ENCODE assay signal across 9 cellular contexts in genomic region chr10:72259491-72260214, GRCh38. TPM values are rescaled to one million over a fixed set of nuclear protein-coding genes. Genes with fewer than 3 reads are reported as not detected.
A peak's percentile ranks its signal among the peaks of the same experiment; 100 is the strongest.
DNase-seq lines count a peak whose midpoint lies in the region; ATAC-seq, FAIRE-seq and TF ChIP-seq lines count a peak whose summit lies in the region.
"Had no signal": no experiment of that assay in that cellular context is flagged by ENCODE, and none has a peak within 500 bp of the region (broad histone marks: within the 10 kb centered on the region; RNA-seq: fewer than 3 reads in every experiment).

No MANE protein-coding gene starts in this region.

- H3K4me3 Mint-ChIP-seq in activated naive CD8-positive, alpha-beta T cell treated with anti-CD3 and anti-CD28 coated beads for 36 hours = peak overlapping the region; percentile 83

- dilution Hi-C loops in keratinocyte (cut with MboI; ENCODE audit: extremely low pct_ligation_motif_present, low sequenced_read_pairs) = no loop called here

- peak overlapping the region; percentile 73 for H3K9ac ChIP-seq in keratinocyte (ENCODE audit: control insufficient read depth, extremely low read depth, insufficient read depth, low read length)

- peaks cover 1% of the 10 kb centered on the region for H3K9me3 Mint-ChIP-seq in activated naive CD8-positive, alpha-beta T cell treated with anti-CD3 and anti-CD28 coated beads for 36 hours

- H3K4me1 Mint-ChIP-seq in activated naive CD8-positive, alpha-beta T cell treated with anti-CD3 and anti-CD28 coated beads for 36 hours = peaks cover 68% of the 10 kb centered on the region

- no peak for FAIRE-seq in keratinocyte (lab: Jason Lieb, UNC)
- FAIRE-seq: colon had no signal

- no peaks in the 10 kb centered on the region for H4K20me1 ChIP-seq in keratinocyte (ENCODE audit: control insufficient read depth, extremely low read depth, insufficient read depth, low read length)

- TF ChIP-seq CTCF in heart right ventricle (IDR thresholded peaks at IDR 0.05) (peak in 1 of 9 donors; percentile 15), keratinocyte (optimal IDR thresholded peaks at IDR 0.05 in 1 of 3, IDR thresholded peaks at IDR 0.05 in 1 of 3, conservative IDR thresholded peaks at IDR 0.05 in 1 of 3; ENCODE audit: extremely low read depth in 1 of 3, insufficient read depth in 2 of 3, low read length in 3 of 3) (peak in 1 of 3 experiments; percentile 14)

- peak overlapping the region; percentile 34 for H3K4me2 ChIP-seq in keratinocyte (ENCODE audit: control insufficient read depth, extremely low read depth, insufficient read depth, low read depth, low read length)

- H3K4me3 ChIP-seq in heart right ventricle (no peak overlapping the region), keratinocyte (ENCODE audit: control insufficient read depth in 2 of 3, extremely low read depth in 1 of 3, insufficient read depth in 2 of 3, low read depth in 1 of 3, low read length in 3 of 3) (peak overlapping the region in 1 of 3 experiments; percentile 0), aorta (ENCODE audit: low read length in 2 of 2) (no peak overlapping the region)

- H3K4me1 ChIP-seq in heart right ventricle (peaks cover 28 to 88% (median 69%) of the 10 kb centered on the region in 9 donors), keratinocyte (ENCODE audit: control insufficient read depth, extremely low read depth, insufficient read depth, low read length) (peaks cover 59% of the 10 kb centered on the region), aorta (ENCODE audit: control insufficient read depth in 1 of 2, insufficient read depth in 2 of 2, low read length in 2 of 2) (peaks cover 3 to 4% of the 10 kb centered on the region in 2 donors)

- no peaks in the 10 kb centered on the region for H3K36me3 Mint-ChIP-seq in activated naive CD8-positive, alpha-beta T cell treated with anti-CD3 and anti-CD28 coated beads for 36 hours

- 17 to 24% methylated on average over 4 of the region's 4 CpGs for WGBS in heart right ventricle, 2 donors
- 25% methylated on average over 4 of the region's 4 CpGs for WGBS in aorta, 2 donors

- H3K9me3 ChIP-seq in heart right ventricle (no peaks in the 10 kb centered on the region), keratinocyte (ENCODE audit: control insufficient read depth, low read depth, low read length) (no peaks in the 10 kb centered on the region), aorta (ENCODE audit: control insufficient read depth, low read length) (no peaks in the 10 kb centered on the region)

- no peaks in the 10 kb centered on the region for H3K27me3 Mint-ChIP-seq in activated naive CD8-positive, alpha-beta T cell treated with anti-CD3 and anti-CD28 coated beads for 36 hours

- no peak overlapping the region for H2AFZ ChIP-seq in keratinocyte (ENCODE audit: control insufficient read depth, low read length)

- H3K27ac Mint-ChIP-seq in activated naive CD8-positive, alpha-beta T cell treated with anti-CD3 and anti-CD28 coated beads for 36 hours = peak overlapping the region; percentile 99

- H3K79me2 ChIP-seq in keratinocyte (ENCODE audit: control insufficient read depth, insufficient read depth, low read length) = no peaks in the 10 kb centered on the region

- peaks cover 2% of the 10 kb centered on the region for H3K9me1 ChIP-seq in keratinocyte (ENCODE audit: control insufficient read depth, extremely low read depth, insufficient read depth, low read length)

- H3K27me3 ChIP-seq in heart right ventricle (no peaks in the 10 kb centered on the region), keratinocyte (ENCODE audit: control insufficient read depth, extremely low read depth, insufficient read depth, low read length) (no peaks in the 10 kb centered on the region), aorta (ENCODE audit: control insufficient read depth in 1 of 2, insufficient read depth in 2 of 2, low read length in 1 of 2) (no peaks in the 10 kb centered on the region)

- ATAC-seq in heart right ventricle (no peak), Right ventricle myocardium superior (ENCODE audit: poor library complexity) (no peak), HG02970 (IDR thresholded peaks at IDR 0.05; ENCODE audit: low FRiP score, unreplicated experiment) (no peak), aorta (ENCODE audit: low FRiP score) (no peak)

- DNase-seq in heart right ventricle = peak in 1 of 2 donors; percentile 30
- DNase-seq in Right ventricle myocardium superior = no peak
- DNase-seq in activated naive CD8-positive, alpha-beta T cell treated with anti-CD3 and anti-CD28 coated beads for 36 hours = peak; percentile 46
- no peak for DNase-seq in keratinocyte (ENCODE audit: low read depth, low spot score)
- peak; percentile 70 for DNase-seq in superior temporal gyrus (ENCODE audit: extremely low spot score)
- DNase-seq in aorta = no peak
- no peak for DNase-seq in stimulated activated CD4-positive, alpha-beta T cell treated with anti-CD3 and anti-CD28 coated beads, Interleukin-2, amount 100 ng/mL, for 48 hours

- intact Hi-C loops in heart right ventricle (cut with DNase I) (loop anchor here in 3 of 10 donors (1.0 to 5.0 kb wide), 3 partner anchors 14 to 68 kb away; partner anchors contain the start of gene DDIT4 (in 1 of the 3)), Right ventricle myocardium superior (cut with DNase I) (no loop called here), aorta (cut with DNase I) (loop anchor here in 1 of 2 donors (5.0 kb wide), 1 partner anchor 37 kb away; no protein-coding TSS in a partner anchor)

- H3K27ac ChIP-seq in heart right ventricle (peak overlapping the region; percentile 84 to 97 (median 93)), keratinocyte (ENCODE audit: control insufficient read depth, insufficient read depth, low read length) (peak overlapping the region; percentile 94), aorta (ENCODE audit: low read depth in 1 of 2, low read length in 2 of 2) (peak overlapping the region in 1 of 2 donors; percentile 86)

- no peaks in the 10 kb centered on the region for H3K36me3 ChIP-seq in heart right ventricle
- no peaks in the 10 kb centered on the region for H3K36me3 ChIP-seq in keratinocyte (ENCODE audit: control insufficient read depth in 2 of 2, extremely low read depth in 1 of 2, insufficient read depth in 2 of 2, low read length in 2 of 2)
- H3K36me3 ChIP-seq in aorta (ENCODE audit: control insufficient read depth in 1 of 2, insufficient read depth in 2 of 2, low read length in 1 of 2) = no peaks in the 10 kb centered on the region

RNA-seq across cellular contexts. Expression of gene DDIT4, which starts 14.1 kb away (rescaled TPM):
- 100 to 1,000 TPM in 1 of 10 donors, 10 to 100 TPM in 9; 13.6 to 102 (median 30.2) TPM for total RNA-seq in heart right ventricle
- 100 to 1,000 TPM in 1 of 2 donors, 10 to 100 TPM in 1; 64.7 to 135 TPM for polyA plus RNA-seq in heart right ventricle
- 54.8 TPM for total RNA-seq in Right ventricle myocardium superior
- total RNA-seq in activated naive CD8-positive, alpha-beta T cell treated with anti-CD3 and anti-CD28 coated beads for 36 hours = 100 to 1,000 TPM; 422 to 424 TPM
- polyA plus RNA-seq in keratinocyte = 153 to 289 TPM (median 248 TPM) in 3 replicates
- 227 TPM for polyA plus RNA-seq in keratinocyte (2011; ENCODE audit: low read depth)
- polyA plus RNA-seq in keratinocyte (2011; cell fraction: cytosol; rRNA removed) = 88.3 and 149 TPM in 2 replicates
- polyA plus RNA-seq in keratinocyte (2011; cell fraction: nucleus; rRNA removed) = 237 and 241 TPM in 2 replicates
- 409 and 466 TPM in 2 replicates for polyA plus RNA-seq in keratinocyte (2012; ENCODE audit: low replicate concordance)
- 214 to 285 TPM (median 225 TPM) in 3 replicates for polyA minus RNA-seq in keratinocyte
- polyA minus RNA-seq in keratinocyte (2011; cell fraction: cytosol; rRNA and poly(A)+ RNA removed) = 466 TPM
- 259 and 281 TPM in 2 replicates for polyA minus RNA-seq in keratinocyte (2011; cell fraction: nucleus; rRNA and poly(A)+ RNA removed)
- 100 to 1,000 TPM; 104 to 126 TPM for total RNA-seq in aorta
- 10 to 100 TPM; 55.9 to 96.5 TPM for polyA plus RNA-seq in aorta

RNA-seq across cellular contexts. Expression of gene ASCC1, which starts 43.6 kb away (rescaled TPM):
- total RNA-seq in heart right ventricle = 10 to 100 TPM; 25.2 to 40.5 (median 33.0) TPM
- polyA plus RNA-seq in heart right ventricle = 10 to 100 TPM in 1 of 2 donors, 1 to 10 TPM in 1; 8.4 to 35.8 TPM
- 32.0 TPM for total RNA-seq in Right ventricle myocardium superior
- total RNA-seq in activated naive CD8-positive, alpha-beta T cell treated with anti-CD3 and anti-CD28 coated beads for 36 hours = 10 to 100 TPM; 57.3 to 57.7 TPM
- polyA plus RNA-seq in keratinocyte = 21.3 to 32.9 TPM (median 31.9 TPM) in 3 replicates
- 21.0 TPM for polyA plus RNA-seq in keratinocyte (2011; ENCODE audit: low read depth)
- polyA plus RNA-seq in keratinocyte (2011; cell fraction: cytosol; rRNA removed) = 23.9 and 39.4 TPM in 2 replicates
- 26.3 and 28.9 TPM in 2 replicates for polyA plus RNA-seq in keratinocyte (2011; cell fraction: nucleus; rRNA removed)
- polyA plus RNA-seq in keratinocyte (2012; ENCODE audit: low replicate concordance) = 18.0 and 27.0 TPM in 2 replicates
- polyA minus RNA-seq in keratinocyte = 12.9 to 33.0 TPM (median 25.1 TPM) in 3 replicates
- polyA minus RNA-seq in keratinocyte (2011; cell fraction: cytosol; rRNA and poly(A)+ RNA removed) = 22.6 TPM
- 14.8 and 26.8 TPM in 2 replicates for polyA minus RNA-seq in keratinocyte (2011; cell fraction: nucleus; rRNA and poly(A)+ RNA removed)
- total RNA-seq in aorta = 10 to 100 TPM; 23.3 to 32.3 TPM
- polyA plus RNA-seq in aorta = 10 to 100 TPM; 19.7 to 22.3 TPM

RNA-seq across cellular contexts. Expression of gene ANAPC16, which starts 43.8 kb away (rescaled TPM):
- total RNA-seq in heart right ventricle (100 to 1,000 TPM; 181 to 246 (median 221) TPM), Right ventricle myocardium superior (242 TPM), aorta (10 to 100 TPM; 70.7 to 75.7 TPM)
- polyA plus RNA-seq in heart right ventricle (100 to 1,000 TPM; 129 to 149 TPM), keratinocyte (61.6 to 93.9 TPM (median 70.2 TPM) in 3 replicates), aorta (100 to 1,000 TPM; 165 to 281 TPM)
- 10 to 100 TPM; 71.0 to 81.8 TPM for total RNA-seq in activated naive CD8-positive, alpha-beta T cell treated with anti-CD3 and anti-CD28 coated beads for 36 hours
- polyA plus RNA-seq in keratinocyte (2011; ENCODE audit: low read depth) = 49.2 TPM
- 39.7 and 67.5 TPM in 2 replicates for polyA plus RNA-seq in keratinocyte (2011; cell fraction: cytosol; rRNA removed)
- polyA plus RNA-seq in keratinocyte (2011; cell fraction: nucleus; rRNA removed) = 14.3 and 21.5 TPM in 2 replicates
- polyA plus RNA-seq in keratinocyte (2012; ENCODE audit: low replicate concordance) = 50.0 and 66.0 TPM in 2 replicates
- polyA minus RNA-seq in keratinocyte = 10.7 to 23.5 TPM (median 17.1 TPM) in 3 replicates
- 8.2 TPM for polyA minus RNA-seq in keratinocyte (2011; cell fraction: cytosol; rRNA and poly(A)+ RNA removed)
- polyA minus RNA-seq in keratinocyte (2011; cell fraction: nucleus; rRNA and poly(A)+ RNA removed) = 4.5 and 6.1 TPM in 2 replicates

Comparison
In these comparisons a context has a peak if more than half of its experiments do, and no peak if none do; other contexts are left out.
1. DNase-seq: peak in activated naive CD8-positive, alpha-beta T cell treated with anti-CD3 and anti-CD28 coated beads for 36 hours (single experiment) and superior temporal gyrus (single experiment); none in Right ventricle myocardium superior (single experiment), keratinocyte (single experiment), aorta (0 of 2) and stimulated activated CD4-positive, alpha-beta T cell treated with anti-CD3 and anti-CD28 coated beads, Interleukin-2, amount 100 ng/mL, for 48 hours (0 of 2).